Comparison of ENCODE assay signal across 13 cellular contexts in genomic region chr15:46089438-46090044, GRCh38.
"Had no signal": no experiment of that assay in that cellular context is flagged by ENCODE, and none has a peak within 500 bp of the region (broad histone marks: within the 10 kb centered on the region; RNA-seq: fewer than 3 reads in every experiment).

No MANE protein-coding gene starts in this region.

- ATAC-seq: effector memory CD8-positive, alpha-beta T cell; stimulated activated effector memory CD8-positive, alpha-beta T cell treated with anti-CD3 and anti-CD28 coated beads, Interleukin-12 subunit alpha, Interleukin-12 subunit beta, amount 100 ng/mL, for 72 hours had no signal

- H3K27me3 Mint-ChIP-seq: activated naive CD8-positive, alpha-beta T cell treated with anti-CD3 and anti-CD28 coated beads, Interleukin-2, amount 10 ng/mL, durations not matched to agents 7 days and 5 days; central memory CD8-positive, alpha-beta T cell; effector memory CD8-positive, alpha-beta T cell had no signal

- H3K9me3 Mint-ChIP-seq: activated naive CD8-positive, alpha-beta T cell treated with anti-CD3 and anti-CD28 coated beads, Interleukin-2, amount 10 ng/mL, durations not matched to agents 7 days and 5 days; activated T-helper 1 cell treated with anti-CD3 and anti-CD28 coated beads, Interleukin-12 subunit alpha, Interleukin-12 subunit beta, Interleukin-2, Interleukin-4 antibody, amounts not matched to agents 30 ng/mL and 10 ng/mL and 1 ng/mL, durations not matched to agents 14 hours and 24 hours and 36 hours; neural crest cell; T-helper 2 cell treated with Interferon-gamma antibody and Interleukin-4, amounts not matched to agents 5 μg/mL and 100 μg/mL, for 36 hours had no signal

- H3K27ac Mint-ChIP-seq: activated naive CD8-positive, alpha-beta T cell treated with anti-CD3 and anti-CD28 coated beads, Interleukin-2, amount 10 ng/mL, durations not matched to agents 7 days and 5 days; activated T-helper 1 cell treated with anti-CD3 and anti-CD28 coated beads, Interleukin-12 subunit alpha, Interleukin-12 subunit beta, Interleukin-2, Interleukin-4 antibody, amounts not matched to agents 30 ng/mL and 10 ng/mL and 1 ng/mL, durations not matched to agents 14 hours and 24 hours and 36 hours; effector memory CD8-positive, alpha-beta T cell; mesothelial cell of epicardium; stimulated activated effector memory CD8-positive, alpha-beta T cell treated with anti-CD3 and anti-CD28 coated beads, Interleukin-12 subunit alpha, Interleukin-12 subunit beta, amount 100 ng/mL, for 72 hours; T-helper 2 cell treated with Interferon-gamma antibody and Interleukin-4, amounts not matched to agents 5 μg/mL and 100 μg/mL, for 36 hours had no signal

- H3K4me3 Mint-ChIP-seq: activated naive CD8-positive, alpha-beta T cell treated with anti-CD3 and anti-CD28 coated beads, Interleukin-2, amount 10 ng/mL, durations not matched to agents 7 days and 5 days; activated T-helper 1 cell treated with anti-CD3 and anti-CD28 coated beads, Interleukin-12 subunit alpha, Interleukin-12 subunit beta, Interleukin-2, Interleukin-4 antibody, amounts not matched to agents 30 ng/mL and 10 ng/mL and 1 ng/mL, durations not matched to agents 14 hours and 24 hours and 36 hours; brain; central memory CD8-positive, alpha-beta T cell; effector memory CD8-positive, alpha-beta T cell; mesothelial cell of epicardium; neural crest cell; stimulated activated effector memory CD8-positive, alpha-beta T cell treated with anti-CD3 and anti-CD28 coated beads, Interleukin-12 subunit alpha, Interleukin-12 subunit beta, amount 100 ng/mL, for 72 hours; T-helper 2 cell treated with Interferon-gamma antibody and Interleukin-4, amounts not matched to agents 5 μg/mL and 100 μg/mL, for 36 hours had no signal

- H3K27me3 ChIP-seq: ovary had no signal

- H3K9me3 ChIP-seq: ovary had no signal

- H3K27ac ChIP-seq: ovary had no signal

- H3K4me1 Mint-ChIP-seq: activated naive CD8-positive, alpha-beta T cell treated with anti-CD3 and anti-CD28 coated beads, Interleukin-2, amount 10 ng/mL, durations not matched to agents 7 days and 5 days; central memory CD8-positive, alpha-beta T cell; stimulated activated effector memory CD8-positive, alpha-beta T cell treated with anti-CD3 and anti-CD28 coated beads, Interleukin-12 subunit alpha, Interleukin-12 subunit beta, amount 100 ng/mL, for 72 hours had no signal

- H3K36me3 Mint-ChIP-seq: activated naive CD8-positive, alpha-beta T cell treated with anti-CD3 and anti-CD28 coated beads, Interleukin-2, amount 10 ng/mL, durations not matched to agents 7 days and 5 days; brain; mesothelial cell of epicardium; stimulated activated effector memory CD8-positive, alpha-beta T cell treated with anti-CD3 and anti-CD28 coated beads, Interleukin-12 subunit alpha, Interleukin-12 subunit beta, amount 100 ng/mL, for 72 hours had no signal

- H3K4me3 ChIP-seq: ovary had no signal

- H3K36me3 ChIP-seq: ovary had no signal

- DNase-seq: activated naive CD8-positive, alpha-beta T cell treated with anti-CD3 and anti-CD28 coated beads, Interleukin-2, amount 10 ng/mL, durations not matched to agents 7 days and 5 days; cortex of kidney; effector memory CD8-positive, alpha-beta T cell; hippocampal formation; kidney; ovary had no signal
